8 cellular contexts compared by ENCODE assay signal in genomic region chrX:103628386-103629290, GRCh38. TPM values are rescaled to one million over a fixed set of nuclear protein-coding genes. Genes with fewer than 3 reads are reported as not detected.
DNase-seq lines count a peak whose midpoint lies in the region; ATAC-seq and TF ChIP-seq lines count a peak whose summit lies in the region.

TSS of gene TCEAL1 (plus strand) at chrX:103628975. CDS start at chrX:103629917, 942 bp downstream.

- H3K4me1 ChIP-seq in SJSA1 (replicated peaks) (peaks cover 5% of the 10 kb centered on the region; the same call in 1 of the 2 replicates), iPS-18a (ENCODE audit: control insufficient read depth, low read depth, low read length) (peaks cover 5% of the 10 kb centered on the region)

- H3K27ac ChIP-seq in SJSA1 (peak within 1 kb of the TSS; percentile 49), brain microvascular endothelial cell (peak within 1 kb of the TSS; percentile 31), iPS-18a (ENCODE audit: low read length) (peak within 1 kb of the TSS; percentile 63)

- peak; percentile 54 for ATAC-seq in GM21576 (IDR thresholded peaks at IDR 0.05; ENCODE audit: unreplicated experiment)

- DNase-seq in EL (peak; percentile 48), KG1 (lab: John Stamatoyannopoulos, UW) (peak; percentile 30), SJSA1 (ENCODE audit: low read depth in 1 of 2, low spot score in 2 of 2) (peak in 1 of 2 experiments; percentile 29), brain microvascular endothelial cell (peak; percentile 12), retinal pigment epithelial cell (ENCODE audit: low read depth) (no peak), GM19238 (ENCODE audit: insufficient read length, low spot score) (no peak)

- H3K36me3 ChIP-seq in SJSA1 (no peaks in the 10 kb centered on the region), brain microvascular endothelial cell (replicated peaks) (no peaks in the 10 kb centered on the region), iPS-18a (ENCODE audit: control insufficient read depth, low read depth, low read length) (no peaks in the 10 kb centered on the region)

- in situ Hi-C loops in brain microvascular endothelial cell (cut with HindIII; ENCODE audit: low pct_ligation_motif_present, low sequenced_read_pairs), result no loop called here

- H3K4me3 ChIP-seq in SJSA1 (peak within 1 kb of the TSS; percentile 53), brain microvascular endothelial cell (ENCODE audit: low read depth, low read length) (peak within 1 kb of the TSS; percentile 69), iPS-18a (ENCODE audit: low read length) (peak within 1 kb of the TSS; percentile 88), retinal pigment epithelial cell (ENCODE audit: low read length) (peak within 1 kb of the TSS; percentile 74)

- no peaks in the 10 kb centered on the region for H3K27me3 ChIP-seq in SJSA1 (replicated peaks)
- no peaks in the 10 kb centered on the region for H3K27me3 ChIP-seq in brain microvascular endothelial cell (replicated peaks)
- H3K27me3 ChIP-seq in iPS-18a (ENCODE audit: control insufficient read depth, insufficient read depth, low read length), result no peaks in the 10 kb centered on the region

- peak within 1 kb of the TSS; percentile 74 for H3K9ac ChIP-seq in iPS-18a (ENCODE audit: low read length)

- H3K9me3 ChIP-seq in SJSA1 (replicated peaks) (no peaks in the 10 kb centered on the region), iPS-18a (ENCODE audit: control insufficient read depth, low read depth, low read length) (no peaks in the 10 kb centered on the region)

- TF ChIP-seq CTCF in brain microvascular endothelial cell (IDR thresholded peaks at IDR 0.05; ENCODE audit: low read depth, low read length, missing control alignments) (no peak), retinal pigment epithelial cell (conservative IDR thresholded peaks at IDR 0.05; ENCODE audit: low read depth, low read length) (no peak)

RNA-seq across cellular contexts. Expression of gene TCEAL1, which starts in this region (rescaled TPM):
- 21.5 and 42.7 TPM in 2 replicates for total RNA-seq in SJSA1 (2014; rRNA removed; shearing (Covaris generic))

Comparison
In these comparisons a context has a peak if more than half of its experiments do, and no peak if none do; other contexts are left out.
1. DNase-seq: peak in EL (single experiment), KG1 (single experiment) and brain microvascular endothelial cell (single experiment); none in retinal pigment epithelial cell (single experiment) and GM19238 (single experiment).
2. Peak in every context shown above with its lines, with median percentiles within 50 percentile points of each other: H3K27ac ChIP-seq and H3K4me3 ChIP-seq.